ENCODE assay signal across 11 cellular contexts in genomic region chr10:95268438-95268837, GRCh38. TPM values are rescaled to one million over a fixed set of nuclear protein-coding genes. Genes with fewer than 3 reads are reported as not detected.
DNase-seq lines count a peak whose midpoint lies in the region; ATAC-seq and TF ChIP-seq lines count a peak whose summit lies in the region.
"Had no signal": no experiment of that assay in that cellular context is flagged by ENCODE, and none has a peak within 500 bp of the region (broad histone marks: within the 10 kb centered on the region; RNA-seq: fewer than 3 reads in every experiment).

No MANE protein-coding gene starts in this region.

- H3K4ac ChIP-seq in IMR-90 (ENCODE audit: low read depth, low read length) = no peak overlapping the region

- H4K20me1 ChIP-seq in IMR-90 (ENCODE audit: insufficient read depth, low read length) = peaks cover 9% of the 10 kb centered on the region

- H4K5ac ChIP-seq in IMR-90 (ENCODE audit: low read depth, low read length) = no peak overlapping the region

- H2BK120ac ChIP-seq in IMR-90 (ENCODE audit: low read depth, low read length) = no peak overlapping the region

- no peak overlapping the region for H3K56ac ChIP-seq in IMR-90 (ENCODE audit: extremely low read depth, insufficient read depth, low read length)

- no peak overlapping the region; the same call in 2 of the 3 replicates for H2BK15ac ChIP-seq in IMR-90 (ENCODE audit: low read depth, low read length)

- H3K36me3 ChIP-seq in IMR-90 (ENCODE audit: control insufficient read depth, insufficient read depth, low read length) (peaks cover 44% of the 10 kb centered on the region), endodermal cell (ENCODE audit: control insufficient read depth, insufficient read depth, low read length) (peaks cover 77% of the 10 kb centered on the region), lower lobe of right lung (peaks cover 30% of the 10 kb centered on the region), MG63 (no peaks in the 10 kb centered on the region; the same call in 1 of the 2 replicates)

- WGBS in IMR-90 (ENCODE audit: extremely low coverage in 2 of 2, insufficient read length in 1 of 2), 2 experiments = 64% methylated on average over 10 of the region's 12 CpGs; no CpG with 5 or more reads in 1 of the 2 experiments
- 84 to 85% methylated on average over 6 to 12 of the region's 12 CpGs for WGBS in endodermal cell (ENCODE audit: insufficient coverage in 1 of 2, insufficient read length in 1 of 2), 2 experiments

- H3K18ac ChIP-seq in IMR-90 (ENCODE audit: low read depth, low read length) = 0 out of 2 replicates have a peak overlapping the region, but pooled peaks have one; percentile 0

- DNase-seq in IMR-90 = peak; percentile 60
- peak; percentile 61 for DNase-seq in endodermal cell
- DNase-seq in lower lobe of right lung = no peak
- DNase-seq in stimulated activated naive B cell treated with anti-CD40 and anti-IgM and Interleukin-4, amounts not matched to agents 10 μg/mL and 1 μg/mL and 100 μg/mL, for 72 hours = no peak
- DNase-seq in RPMI8226 = no peak
- DNase-seq in MG63 = no peak
- DNase-seq: activated CD8-positive, alpha-beta T cell treated with anti-CD3 and anti-CD28 coated beads for 36 hours; NCI-H2107 had no signal

- H3K4me3 Mint-ChIP-seq in endodermal cell = no peak overlapping the region
- H3K4me3 Mint-ChIP-seq in stimulated activated naive B cell treated with anti-CD40 and anti-IgM and Interleukin-4, amounts not matched to agents 10 μg/mL and 1 μg/mL and 100 μg/mL, for 72 hours = no peak overlapping the region
- H3K4me3 Mint-ChIP-seq: activated CD8-positive, alpha-beta T cell treated with anti-CD3 and anti-CD28 coated beads for 36 hours; central memory CD8-positive, alpha-beta T cell had no signal

- POLR2A ChIA-PET in IMR-90 (lab: Charles Lee; ENCODE audit: unreplicated experiment) = no interaction called here

- H4K91ac ChIP-seq in IMR-90 (ENCODE audit: insufficient read depth, low read depth, low read length) = no peak overlapping the region

- H3K4me2 ChIP-seq in IMR-90 (ENCODE audit: low read depth, low read length) = no peak overlapping the region

- H3K23ac ChIP-seq in IMR-90 (ENCODE audit: low read depth, low read length) = peak overlapping the region; percentile 28; the same call in 1 of the 2 replicates

- CTCF ChIA-PET in IMR-90 (lab: Yijun Ruan, JAX) = no interaction called here

- no peak overlapping the region for H2BK20ac ChIP-seq in IMR-90 (ENCODE audit: low read depth, low read length)

- H3K27ac Mint-ChIP-seq in endodermal cell = peak overlapping the region; percentile 87
- H3K27ac Mint-ChIP-seq in stimulated activated naive B cell treated with anti-CD40 and anti-IgM and Interleukin-4, amounts not matched to agents 10 μg/mL and 1 μg/mL and 100 μg/mL, for 72 hours = peak overlapping the region; percentile 79
- H3K27ac Mint-ChIP-seq: activated CD8-positive, alpha-beta T cell treated with anti-CD3 and anti-CD28 coated beads for 36 hours had no signal

- intact Hi-C loops in IMR-90 (cut with micrococcal nuclease) = no loop called here
- intact Hi-C loops in lower lobe of right lung (cut with DNase I) = no loop called here

- H3K4me1 ChIP-seq in IMR-90 (ENCODE audit: control insufficient read depth, insufficient read depth, low read length) = peaks cover 22% of the 10 kb centered on the region
- H3K4me1 ChIP-seq in endodermal cell (ENCODE audit: control insufficient read depth, insufficient read depth, low read length) = peaks cover 23% of the 10 kb centered on the region
- H3K4me1 ChIP-seq in lower lobe of right lung = peaks cover 66% of the 10 kb centered on the region

- peaks cover 44% of the 10 kb centered on the region for H3K4me1 Mint-ChIP-seq in endodermal cell
- H3K4me1 Mint-ChIP-seq in stimulated activated naive B cell treated with anti-CD40 and anti-IgM and Interleukin-4, amounts not matched to agents 10 μg/mL and 1 μg/mL and 100 μg/mL, for 72 hours = peaks cover 24 to 28% of the 10 kb centered on the region in 2 donors

- H3K79me1 ChIP-seq in IMR-90 (ENCODE audit: low read depth in 1 of 2, low read length in 2 of 2) = peaks cover 33 to 69% of the 10 kb centered on the region in 2 experiments

- H3K27ac ChIP-seq in IMR-90 (ENCODE audit: insufficient read depth, low read length) (peak overlapping the region; percentile 27; the same call in 1 of the 2 replicates), endodermal cell (ENCODE audit: low read depth, low read length) (peak overlapping the region; percentile 24), lower lobe of right lung (peak overlapping the region; percentile 85)

- TF ChIP-seq RAD21 in IMR-90 (IDR thresholded peaks at IDR 0.05; ENCODE audit: low read length) = no peak

- in situ Hi-C loops in IMR-90 (cut with MboI; ENCODE audit: low sequenced_read_pairs) = no loop called here

- H4K8ac ChIP-seq in IMR-90 (ENCODE audit: low read depth in 2 of 2, low read length in 2 of 2) = 0 out of 4 replicates have a peak overlapping the region, but pooled peaks of 1 of the 2 experiments have one; percentile 1

- ATAC-seq in IMR-90 (ENCODE audit: low read depth) (no peak), lower lobe of right lung (peak; percentile 51 to 66), GM21515 (IDR thresholded peaks at IDR 0.05; ENCODE audit: unreplicated experiment) (no peak), GM21786 (IDR thresholded peaks at IDR 0.05; ENCODE audit: unreplicated experiment) (no peak)
- no peak for ATAC-seq in stimulated activated naive B cell treated with anti-CD40 and anti-IgM and Interleukin-4, amounts not matched to agents 10 μg/mL and 1 μg/mL and 100 μg/mL, for 72 hours (replicated peaks)
- ATAC-seq: activated CD8-positive, alpha-beta T cell treated with anti-CD3 and anti-CD28 coated beads for 36 hours had no signal

- H3K9me3 Mint-ChIP-seq in endodermal cell = no peaks in the 10 kb centered on the region
- H3K9me3 Mint-ChIP-seq in stimulated activated naive B cell treated with anti-CD40 and anti-IgM and Interleukin-4, amounts not matched to agents 10 μg/mL and 1 μg/mL and 100 μg/mL, for 72 hours = no peaks in the 10 kb centered on the region
- H3K9me3 Mint-ChIP-seq: activated CD8-positive, alpha-beta T cell treated with anti-CD3 and anti-CD28 coated beads for 36 hours; central memory CD8-positive, alpha-beta T cell had no signal

- no peak overlapping the region for H3K4me3 ChIP-seq in IMR-90 (ENCODE audit: insufficient read depth, low read depth, low read length)
- no peak overlapping the region for H3K4me3 ChIP-seq in endodermal cell (ENCODE audit: low read length)
- no peak overlapping the region for H3K4me3 ChIP-seq in lower lobe of right lung
- H3K4me3 ChIP-seq in MG63 = no peak overlapping the region

- dilution Hi-C loops in IMR-90 (cut with HindIII; ENCODE audit: low sequenced_read_pairs, unreplicated experiment) = no loop called here

- H2AK5ac ChIP-seq in IMR-90 (ENCODE audit: low read depth, low read length) = no peak overlapping the region; the same call in 1 of the 2 replicates

- H3K9ac ChIP-seq in IMR-90 (ENCODE audit: low read depth, low read length) (no peak overlapping the region), endodermal cell (ENCODE audit: extremely low read depth, low read length, poor library complexity, severe bottlenecking) (no peak overlapping the region)

- no peak overlapping the region for H2AK9ac ChIP-seq in IMR-90 (replicated peaks; ENCODE audit: low read depth, low read length, poor library complexity)

- TF ChIP-seq CTCF in IMR-90 (conservative IDR thresholded peaks at IDR 0.05; ENCODE audit: low read depth, low read length) (no peak), endodermal cell (conservative IDR thresholded peaks at IDR 0.05) (no peak), lower lobe of right lung (IDR thresholded peaks at IDR 0.05) (no peak)

- TF ChIP-seq POLR2A in IMR-90 (IDR thresholded peaks at IDR 0.05; ENCODE audit: low read depth, low read length) = no peak

- no peak overlapping the region for H2AFZ ChIP-seq in IMR-90 (replicated peaks; ENCODE audit: low read length, poor library complexity)

- no peaks in the 10 kb centered on the region for H3K27me3 ChIP-seq in IMR-90 (ENCODE audit: control insufficient read depth, insufficient read depth, low read length)
- H3K27me3 ChIP-seq in endodermal cell (ENCODE audit: control insufficient read depth, insufficient read depth, low read length, poor library complexity, severe bottlenecking) = no peaks in the 10 kb centered on the region
- H3K27me3 ChIP-seq in lower lobe of right lung (ENCODE audit: low read depth) = no peaks in the 10 kb centered on the region
- H3K27me3 ChIP-seq in MG63 = no peaks in the 10 kb centered on the region

- BruUV-seq in IMR-90 (replicated peaks; lab: Mats Ljungman, UMichigan) = no TSS peak

- H2BK5ac ChIP-seq in IMR-90 (ENCODE audit: low read depth, low read length, poor library complexity, severe bottlenecking) = peak overlapping the region; percentile 18

- H3K14ac ChIP-seq in IMR-90 (replicated peaks; ENCODE audit: low read depth, low read length) = 0 out of 2 replicates have a peak overlapping the region, but pooled peaks have one; percentile 17

- H3K9me3 ChIP-seq in IMR-90 (ENCODE audit: control insufficient read depth, insufficient read depth, low read length) = no peaks in the 10 kb centered on the region
- no peaks in the 10 kb centered on the region for H3K9me3 ChIP-seq in endodermal cell (ENCODE audit: control insufficient read depth, low read length)
- no peaks in the 10 kb centered on the region for H3K9me3 ChIP-seq in lower lobe of right lung
- no peaks in the 10 kb centered on the region for H3K9me3 ChIP-seq in MG63

- no peaks in the 10 kb centered on the region for H3K27me3 Mint-ChIP-seq in endodermal cell (ENCODE audit: insufficient read depth)
- no peaks in the 10 kb centered on the region for H3K27me3 Mint-ChIP-seq in stimulated activated naive B cell treated with anti-CD40 and anti-IgM and Interleukin-4, amounts not matched to agents 10 μg/mL and 1 μg/mL and 100 μg/mL, for 72 hours
- H3K27me3 Mint-ChIP-seq: activated CD8-positive, alpha-beta T cell treated with anti-CD3 and anti-CD28 coated beads for 36 hours; central memory CD8-positive, alpha-beta T cell had no signal

- H3K36me3 Mint-ChIP-seq in endodermal cell (ENCODE audit: low read depth) = peaks cover 40% of the 10 kb centered on the region
- peaks cover 11 to 29% of the 10 kb centered on the region in 2 donors for H3K36me3 Mint-ChIP-seq in stimulated activated naive B cell treated with anti-CD40 and anti-IgM and Interleukin-4, amounts not matched to agents 10 μg/mL and 1 μg/mL and 100 μg/mL, for 72 hours

- peaks cover 19% of the 10 kb centered on the region for H3K9me1 ChIP-seq in IMR-90 (ENCODE audit: insufficient read depth, low read length)

TF ChIP-seq in IMR-90, 13 proteins besides CTCF, POLR2A, EP300 and RAD21 (continues in another document):
- TF ChIP-seq RCOR1 (IDR thresholded peaks at IDR 0.05; ENCODE audit: insufficient replicate concordance, low read length) (no peak), CEBPB (IDR thresholded peaks at IDR 0.05; ENCODE audit: low read depth, low read length) (no peak)

RNA-seq across cellular contexts. Expression of gene PDLIM1, which starts 22.4 kb away (rescaled TPM):
- total RNA-seq in IMR-90 (2012; rRNA removed) (27.5 and 30.1 TPM in 2 replicates), endodermal cell (100 to 1,000 TPM in 1 of 2 donors, 10 to 100 TPM in 1; 93.9 to 158 TPM), lower lobe of right lung (178 TPM)
- 179 and 187 TPM in 2 replicates for polyA plus RNA-seq in IMR-90 (2012; rRNA removed)
- 120 and 255 TPM in 2 replicates for polyA plus RNA-seq in IMR-90 (2012; cell fraction: cytosol; rRNA removed)
- 44.1 and 131 TPM in 2 replicates for polyA plus RNA-seq in IMR-90 (2012; cell fraction: nucleus; rRNA removed; ENCODE audit: low replicate concordance)
- polyA plus RNA-seq in endodermal cell (2013, experiment 1 of 2) = 133 TPM
- polyA plus RNA-seq in endodermal cell (2013, experiment 2 of 2) = 133 TPM
- total RNA-seq in MG63 (2014; rRNA removed; shearing (Covaris generic); ENCODE audit: low replicate concordance) = 3.5 and 6.2 TPM in 2 replicates

Comparison
In these comparisons a context has a peak if more than half of its experiments do, and no peak if none do; other contexts are left out.
1. ATAC-seq: peak in lower lobe of right lung (2 of 2); none in IMR-90 (single experiment), stimulated activated naive B cell treated with anti-CD40 and anti-IgM and Interleukin-4, amounts not matched to agents 10 μg/mL and 1 μg/mL and 100 μg/mL, for 72 hours (0 of 2), GM21515 (single experiment) and GM21786 (single experiment).
2. DNase-seq: peak in IMR-90 (single experiment) and endodermal cell (single experiment); none in lower lobe of right lung (single experiment), stimulated activated naive B cell treated with anti-CD40 and anti-IgM and Interleukin-4, amounts not matched to agents 10 μg/mL and 1 μg/mL and 100 μg/mL, for 72 hours (single experiment), RPMI8226 (single experiment) and MG63 (single experiment).
3. H3K27ac ChIP-seq: peak in every context shown above with its lines; median percentile 85 in lower lobe of right lung; 27 in IMR-90; 24 in endodermal cell.